10 cellular contexts compared by ENCODE assay signal in genomic region chrX:46250151-46250550, GRCh38.
"Had no signal": no experiment of that assay in that cellular context is flagged by ENCODE, and none has a peak within 500 bp of the region (broad histone marks: within the 10 kb centered on the region; RNA-seq: fewer than 3 reads in every experiment).

No MANE protein-coding gene starts in this region.

- H2AFZ ChIP-seq: GM23248 had no signal

- H3K36me3 ChIP-seq: HAP-1 had no signal

- FAIRE-seq: H1, H54 had no signal

- H3K4me3 ChIP-seq: GM23248, HAP-1 had no signal

- H3K9me3 Mint-ChIP-seq: HFFc6 had no signal

- H3K27ac Mint-ChIP-seq: H9, HFFc6 had no signal

- DNase-seq: GM23248, GOT3, H7, H9, HCEC 1CT, HFFc6 had no signal

- H3K4me3 Mint-ChIP-seq: H9, HFFc6 had no signal

- H3K9ac ChIP-seq: GM23248 had no signal

- H3K9me3 ChIP-seq: HAP-1 had no signal

- ATAC-seq: HCT116 had no signal

- H3K27ac ChIP-seq: GM23248 had no signal
